In genomic region chr14:82403972-82404371, GRCh38 we compare ENCODE assay signal across 13 cellular contexts.
DNase-seq lines count a peak whose midpoint lies in the region; ATAC-seq lines count a peak whose summit lies in the region.
"Had no signal": no experiment of that assay in that cellular context is flagged by ENCODE, and none has a peak within 500 bp of the region (broad histone marks: within the 10 kb centered on the region; RNA-seq: fewer than 3 reads in every experiment).

No MANE protein-coding gene starts in this region.

- DNase-seq in DMS79 (lab: John Stamatoyannopoulos, UW), result peak; percentile 95
- DNase-seq in NCI-H1436 (lab: John Stamatoyannopoulos, UW), result peak; percentile 63
- peak; percentile 95 for DNase-seq in NCI-H345 treated with DMSO at 0.1 percent for 48 hours (lab: John Stamatoyannopoulos, UW; ENCODE audit: unreplicated experiment)
- DNase-seq in left kidney (ENCODE audit: low read depth, low spot score), result peak; percentile 2
- no peak for DNase-seq in T1000 (lab: John Stamatoyannopoulos, UW)
- no peak for DNase-seq in GM03348 (ENCODE audit: low spot score)
- no peak for DNase-seq in H7
- DNase-seq: CD4-positive, alpha-beta T cell; MV-4-11; NCI-H2081 had no signal

- no peak overlapping the region for H3K4me3 ChIP-seq in H7 (ENCODE audit: insufficient read depth, low read depth, low read length)
- H3K4me3 ChIP-seq: GM12878, SJSA1 had no signal

- no peaks in the 10 kb centered on the region for H3K27me3 ChIP-seq in H7 (ENCODE audit: control insufficient read depth, insufficient read depth, low read length)
- H3K27me3 ChIP-seq: SJSA1 had no signal

- ATAC-seq in GM18517 (IDR thresholded peaks at IDR 0.05; ENCODE audit: unreplicated experiment), result no peak
- ATAC-seq: GM12878 had no signal

- no peaks in the 10 kb centered on the region for H3K36me3 ChIP-seq in H7 (replicated peaks; ENCODE audit: control insufficient read depth, insufficient read depth, low read length)
- H3K36me3 ChIP-seq: SJSA1 had no signal

Comparison
In these comparisons a context has a peak if more than half of its experiments do, and no peak if none do; other contexts are left out.
1. DNase-seq: peak in DMS79 (single experiment), NCI-H1436 (single experiment), NCI-H345 treated with DMSO at 0.1 percent for 48 hours (single experiment) and left kidney (single experiment); none in T1000 (single experiment), GM03348 (single experiment) and H7 (single experiment).